2 cellular contexts compared by ENCODE assay signal in genomic region chr6:20811112-20811746, GRCh38.
TF ChIP-seq lines count a peak whose summit lies in the region.

No MANE protein-coding gene starts in this region.

TF ChIP-seq in IMR-90, 13 proteins besides CTCF, POLR2A, EP300 and RAD21:
- TF ChIP-seq CEBPB (IDR thresholded peaks at IDR 0.05; ENCODE audit: low read depth, low read length), result peak; percentile 80
- peak; percentile 42; the same call in 1 of the 2 replicates for TF ChIP-seq MAFK (IDR thresholded peaks at IDR 0.05; ENCODE audit: low read depth, low read length)
- TF ChIP-seq SMC3 (IDR thresholded peaks at IDR 0.05; ENCODE audit: low read depth, low read length), result no peak
- peak; percentile 93 for TF ChIP-seq FOS (IDR thresholded peaks at IDR 0.05; ENCODE audit: low read depth, low read length)

TF ChIP-seq in K562, 482 proteins besides CTCF, POLR2A, EP300 and RAD21 (continues in another document):
- peak; percentile 88 for TF ChIP-seq TAF9B (IDR thresholded peaks at IDR 0.05; ENCODE audit: partially characterized antibody)
- no peak for TF ChIP-seq NR2C2 (CRISPR knock-in tag; IDR thresholded peaks at IDR 0.05)
- TF ChIP-seq NR2C2 (tag; IDR thresholded peaks at IDR 0.05), result peak; percentile 89
- peak; percentile 80 for TF ChIP-seq EP400 (IDR thresholded peaks at IDR 0.05)
- TF ChIP-seq PPARD (CRISPR knock-in tag; IDR thresholded peaks at IDR 0.05), result no peak
- 0 out of 2 replicates have a peak, but pooled peaks have one; percentile 8 for TF ChIP-seq OTX1 (CRISPR knock-in tag; IDR thresholded peaks at IDR 0.05)
- TF ChIP-seq MECOM (CRISPR knock-in tag; IDR thresholded peaks at IDR 0.05), result no peak
- TF ChIP-seq ARHGAP35 (IDR thresholded peaks at IDR 0.05; ENCODE audit: partially characterized antibody), result no peak
- no peak for TF ChIP-seq ZNF3 (CRISPR knock-in tag; IDR thresholded peaks at IDR 0.05)
- no peak for TF ChIP-seq ZBTB49 (CRISPR knock-in tag; IDR thresholded peaks at IDR 0.05; ENCODE audit: borderline replicate concordance)
- no peak for TF ChIP-seq PTTG1 (tag; IDR thresholded peaks at IDR 0.05; ENCODE audit: low read depth)
- no peak for TF ChIP-seq MED1 (CRISPR knock-in tag; IDR thresholded peaks at IDR 0.05; ENCODE audit: borderline replicate concordance)
- peak; percentile 80 for TF ChIP-seq ZNF316 (IDR thresholded peaks at IDR 0.05)
- TF ChIP-seq XRCC4 (IDR thresholded peaks at IDR 0.05; ENCODE audit: extremely low read depth, insufficient read depth, insufficient read length), result no peak
- TF ChIP-seq, protein P1, sequence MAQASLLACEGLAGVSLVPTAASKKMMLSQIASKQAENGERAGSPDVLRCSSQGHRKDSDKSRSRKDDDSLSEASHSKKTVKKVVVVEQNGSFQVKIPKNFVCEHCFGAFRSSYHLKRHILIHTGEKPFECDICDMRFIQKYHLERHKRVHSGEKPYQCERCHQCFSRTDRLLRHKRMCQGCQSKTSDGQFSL (CRISPR knock-in tag; IDR thresholded peaks at IDR 0.05), result no peak
- TF ChIP-seq, protein P1 (tag; IDR thresholded peaks at IDR 0.05), result no peak
- 0 out of 2 replicates have a peak, but pooled peaks have one; percentile 20 for TF ChIP-seq ESRRA (IDR thresholded peaks at IDR 0.05; ENCODE audit: borderline replicate concordance, low read depth)
- TF ChIP-seq HDAC3 (IDR thresholded peaks at IDR 0.05; ENCODE audit: borderline replicate concordance, partially characterized antibody), result peak; percentile 84
- no peak for TF ChIP-seq NUFIP1 (IDR thresholded peaks at IDR 0.05; ENCODE audit: partially characterized antibody)
- 0 out of 2 replicates have a peak, but pooled peaks have one; percentile 31 for TF ChIP-seq MBD2 (IDR thresholded peaks at IDR 0.05; ENCODE audit: borderline replicate concordance, low read depth)
- TF ChIP-seq KLF1 (tag; IDR thresholded peaks at IDR 0.05), result no peak
- TF ChIP-seq, protein P2, sequence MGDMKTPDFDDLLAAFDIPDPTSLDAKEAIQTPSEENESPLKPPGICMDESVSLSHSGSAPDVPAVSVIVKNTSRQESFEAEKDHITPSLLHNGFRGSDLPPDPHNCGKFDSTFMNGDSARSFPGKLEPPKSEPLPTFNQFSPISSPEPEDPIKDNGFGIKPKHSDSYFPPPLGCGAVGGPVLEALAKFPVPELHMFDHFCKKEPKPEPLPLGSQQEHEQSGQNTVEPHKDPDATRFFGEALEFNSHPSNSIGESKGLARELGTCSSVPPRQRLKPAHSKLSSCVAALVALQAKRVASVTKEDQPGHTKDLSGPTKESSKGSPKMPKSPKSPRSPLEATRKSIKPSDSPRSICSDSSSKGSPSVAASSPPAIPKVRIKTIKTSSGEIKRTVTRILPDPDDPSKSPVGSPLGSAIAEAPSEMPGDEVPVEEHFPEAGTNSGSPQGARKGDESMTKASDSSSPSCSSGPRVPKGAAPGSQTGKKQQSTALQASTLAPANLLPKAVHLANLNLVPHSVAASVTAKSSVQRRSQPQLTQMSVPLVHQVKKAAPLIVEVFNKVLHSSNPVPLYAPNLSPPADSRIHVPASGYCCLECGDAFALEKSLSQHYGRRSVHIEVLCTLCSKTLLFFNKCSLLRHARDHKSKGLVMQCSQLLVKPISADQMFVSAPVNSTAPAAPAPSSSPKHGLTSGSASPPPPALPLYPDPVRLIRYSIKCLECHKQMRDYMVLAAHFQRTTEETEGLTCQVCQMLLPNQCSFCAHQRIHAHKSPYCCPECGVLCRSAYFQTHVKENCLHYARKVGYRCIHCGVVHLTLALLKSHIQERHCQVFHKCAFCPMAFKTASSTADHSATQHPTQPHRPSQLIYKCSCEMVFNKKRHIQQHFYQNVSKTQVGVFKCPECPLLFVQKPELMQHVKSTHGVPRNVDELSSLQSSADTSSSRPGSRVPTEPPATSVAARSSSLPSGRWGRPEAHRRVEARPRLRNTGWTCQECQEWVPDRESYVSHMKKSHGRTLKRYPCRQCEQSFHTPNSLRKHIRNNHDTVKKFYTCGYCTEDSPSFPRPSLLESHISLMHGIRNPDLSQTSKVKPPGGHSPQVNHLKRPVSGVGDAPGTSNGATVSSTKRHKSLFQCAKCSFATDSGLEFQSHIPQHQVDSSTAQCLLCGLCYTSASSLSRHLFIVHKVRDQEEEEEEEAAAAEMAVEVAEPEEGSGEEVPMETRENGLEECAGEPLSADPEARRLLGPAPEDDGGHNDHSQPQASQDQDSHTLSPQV (IDR thresholded peaks at IDR 0.05), result peak; percentile 85; the same call in 1 of the 2 replicates
- TF ChIP-seq, protein P3, sequence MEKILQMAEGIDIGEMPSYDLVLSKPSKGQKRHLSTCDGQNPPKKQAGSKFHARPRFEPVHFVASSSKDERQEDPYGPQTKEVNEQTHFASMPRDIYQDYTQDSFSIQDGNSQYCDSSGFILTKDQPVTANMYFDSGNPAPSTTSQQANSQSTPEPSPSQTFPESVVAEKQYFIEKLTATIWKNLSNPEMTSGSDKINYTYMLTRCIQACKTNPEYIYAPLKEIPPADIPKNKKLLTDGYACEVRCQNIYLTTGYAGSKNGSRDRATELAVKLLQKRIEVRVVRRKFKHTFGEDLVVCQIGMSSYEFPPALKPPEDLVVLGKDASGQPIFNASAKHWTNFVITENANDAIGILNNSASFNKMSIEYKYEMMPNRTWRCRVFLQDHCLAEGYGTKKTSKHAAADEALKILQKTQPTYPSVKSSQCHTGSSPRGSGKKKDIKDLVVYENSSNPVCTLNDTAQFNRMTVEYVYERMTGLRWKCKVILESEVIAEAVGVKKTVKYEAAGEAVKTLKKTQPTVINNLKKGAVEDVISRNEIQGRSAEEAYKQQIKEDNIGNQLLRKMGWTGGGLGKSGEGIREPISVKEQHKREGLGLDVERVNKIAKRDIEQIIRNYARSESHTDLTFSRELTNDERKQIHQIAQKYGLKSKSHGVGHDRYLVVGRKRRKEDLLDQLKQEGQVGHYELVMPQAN (IDR thresholded peaks at IDR 0.05; ENCODE audit: borderline replicate concordance), result peak; percentile 59; the same call in 1 of the 2 replicates
- TF ChIP-seq HDAC1 (IDR thresholded peaks at IDR 0.05), result peak in 1 of 2 experiments; percentile 62; a peak in 2 of 4 replicates
- no peak for TF ChIP-seq TCFL5 (CRISPR knock-in tag; conservative IDR thresholded peaks at IDR 0.05)
- no peak for TF ChIP-seq ETV5 (CRISPR knock-in tag; IDR thresholded peaks at IDR 0.05; ENCODE audit: low read depth)
- TF ChIP-seq HMG20A (CRISPR knock-in tag; conservative IDR thresholded peaks at IDR 0.05), result no peak
- TF ChIP-seq NBN (IDR thresholded peaks at IDR 0.05; ENCODE audit: low read depth), result peak; percentile 92
- TF ChIP-seq, protein P4, sequence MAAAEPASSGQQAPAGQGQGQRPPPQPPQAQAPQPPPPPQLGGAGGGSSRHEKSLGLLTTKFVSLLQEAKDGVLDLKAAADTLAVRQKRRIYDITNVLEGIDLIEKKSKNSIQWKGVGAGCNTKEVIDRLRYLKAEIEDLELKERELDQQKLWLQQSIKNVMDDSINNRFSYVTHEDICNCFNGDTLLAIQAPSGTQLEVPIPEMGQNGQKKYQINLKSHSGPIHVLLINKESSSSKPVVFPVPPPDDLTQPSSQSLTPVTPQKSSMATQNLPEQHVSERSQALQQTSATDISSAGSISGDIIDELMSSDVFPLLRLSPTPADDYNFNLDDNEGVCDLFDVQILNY (CRISPR knock-in tag; IDR thresholded peaks at IDR 0.05), result no peak
- TF ChIP-seq, protein P5, sequence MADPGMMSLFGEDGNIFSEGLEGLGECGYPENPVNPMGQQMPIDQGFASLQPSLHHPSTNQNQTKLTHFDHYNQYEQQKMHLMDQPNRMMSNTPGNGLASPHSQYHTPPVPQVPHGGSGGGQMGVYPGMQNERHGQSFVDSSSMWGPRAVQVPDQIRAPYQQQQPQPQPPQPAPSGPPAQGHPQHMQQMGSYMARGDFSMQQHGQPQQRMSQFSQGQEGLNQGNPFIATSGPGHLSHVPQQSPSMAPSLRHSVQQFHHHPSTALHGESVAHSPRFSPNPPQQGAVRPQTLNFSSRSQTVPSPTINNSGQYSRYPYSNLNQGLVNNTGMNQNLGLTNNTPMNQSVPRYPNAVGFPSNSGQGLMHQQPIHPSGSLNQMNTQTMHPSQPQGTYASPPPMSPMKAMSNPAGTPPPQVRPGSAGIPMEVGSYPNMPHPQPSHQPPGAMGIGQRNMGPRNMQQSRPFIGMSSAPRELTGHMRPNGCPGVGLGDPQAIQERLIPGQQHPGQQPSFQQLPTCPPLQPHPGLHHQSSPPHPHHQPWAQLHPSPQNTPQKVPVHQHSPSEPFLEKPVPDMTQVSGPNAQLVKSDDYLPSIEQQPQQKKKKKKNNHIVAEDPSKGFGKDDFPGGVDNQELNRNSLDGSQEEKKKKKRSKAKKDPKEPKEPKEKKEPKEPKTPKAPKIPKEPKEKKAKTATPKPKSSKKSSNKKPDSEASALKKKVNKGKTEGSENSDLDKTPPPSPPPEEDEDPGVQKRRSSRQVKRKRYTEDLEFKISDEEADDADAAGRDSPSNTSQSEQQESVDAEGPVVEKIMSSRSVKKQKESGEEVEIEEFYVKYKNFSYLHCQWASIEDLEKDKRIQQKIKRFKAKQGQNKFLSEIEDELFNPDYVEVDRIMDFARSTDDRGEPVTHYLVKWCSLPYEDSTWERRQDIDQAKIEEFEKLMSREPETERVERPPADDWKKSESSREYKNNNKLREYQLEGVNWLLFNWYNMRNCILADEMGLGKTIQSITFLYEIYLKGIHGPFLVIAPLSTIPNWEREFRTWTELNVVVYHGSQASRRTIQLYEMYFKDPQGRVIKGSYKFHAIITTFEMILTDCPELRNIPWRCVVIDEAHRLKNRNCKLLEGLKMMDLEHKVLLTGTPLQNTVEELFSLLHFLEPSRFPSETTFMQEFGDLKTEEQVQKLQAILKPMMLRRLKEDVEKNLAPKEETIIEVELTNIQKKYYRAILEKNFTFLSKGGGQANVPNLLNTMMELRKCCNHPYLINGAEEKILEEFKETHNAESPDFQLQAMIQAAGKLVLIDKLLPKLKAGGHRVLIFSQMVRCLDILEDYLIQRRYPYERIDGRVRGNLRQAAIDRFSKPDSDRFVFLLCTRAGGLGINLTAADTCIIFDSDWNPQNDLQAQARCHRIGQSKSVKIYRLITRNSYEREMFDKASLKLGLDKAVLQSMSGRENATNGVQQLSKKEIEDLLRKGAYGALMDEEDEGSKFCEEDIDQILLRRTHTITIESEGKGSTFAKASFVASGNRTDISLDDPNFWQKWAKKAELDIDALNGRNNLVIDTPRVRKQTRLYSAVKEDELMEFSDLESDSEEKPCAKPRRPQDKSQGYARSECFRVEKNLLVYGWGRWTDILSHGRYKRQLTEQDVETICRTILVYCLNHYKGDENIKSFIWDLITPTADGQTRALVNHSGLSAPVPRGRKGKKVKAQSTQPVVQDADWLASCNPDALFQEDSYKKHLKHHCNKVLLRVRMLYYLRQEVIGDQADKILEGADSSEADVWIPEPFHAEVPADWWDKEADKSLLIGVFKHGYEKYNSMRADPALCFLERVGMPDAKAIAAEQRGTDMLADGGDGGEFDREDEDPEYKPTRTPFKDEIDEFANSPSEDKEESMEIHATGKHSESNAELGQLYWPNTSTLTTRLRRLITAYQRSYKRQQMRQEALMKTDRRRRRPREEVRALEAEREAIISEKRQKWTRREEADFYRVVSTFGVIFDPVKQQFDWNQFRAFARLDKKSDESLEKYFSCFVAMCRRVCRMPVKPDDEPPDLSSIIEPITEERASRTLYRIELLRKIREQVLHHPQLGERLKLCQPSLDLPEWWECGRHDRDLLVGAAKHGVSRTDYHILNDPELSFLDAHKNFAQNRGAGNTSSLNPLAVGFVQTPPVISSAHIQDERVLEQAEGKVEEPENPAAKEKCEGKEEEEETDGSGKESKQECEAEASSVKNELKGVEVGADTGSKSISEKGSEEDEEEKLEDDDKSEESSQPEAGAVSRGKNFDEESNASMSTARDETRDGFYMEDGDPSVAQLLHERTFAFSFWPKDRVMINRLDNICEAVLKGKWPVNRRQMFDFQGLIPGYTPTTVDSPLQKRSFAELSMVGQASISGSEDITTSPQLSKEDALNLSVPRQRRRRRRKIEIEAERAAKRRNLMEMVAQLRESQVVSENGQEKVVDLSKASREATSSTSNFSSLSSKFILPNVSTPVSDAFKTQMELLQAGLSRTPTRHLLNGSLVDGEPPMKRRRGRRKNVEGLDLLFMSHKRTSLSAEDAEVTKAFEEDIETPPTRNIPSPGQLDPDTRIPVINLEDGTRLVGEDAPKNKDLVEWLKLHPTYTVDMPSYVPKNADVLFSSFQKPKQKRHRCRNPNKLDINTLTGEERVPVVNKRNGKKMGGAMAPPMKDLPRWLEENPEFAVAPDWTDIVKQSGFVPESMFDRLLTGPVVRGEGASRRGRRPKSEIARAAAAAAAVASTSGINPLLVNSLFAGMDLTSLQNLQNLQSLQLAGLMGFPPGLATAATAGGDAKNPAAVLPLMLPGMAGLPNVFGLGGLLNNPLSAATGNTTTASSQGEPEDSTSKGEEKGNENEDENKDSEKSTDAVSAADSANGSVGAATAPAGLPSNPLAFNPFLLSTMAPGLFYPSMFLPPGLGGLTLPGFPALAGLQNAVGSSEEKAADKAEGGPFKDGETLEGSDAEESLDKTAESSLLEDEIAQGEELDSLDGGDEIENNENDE (IDR thresholded peaks at IDR 0.05; ENCODE audit: low read depth, low read length), result no peak
- TF ChIP-seq ATF1 (CRISPR knock-in tag; IDR thresholded peaks at IDR 0.05), result no peak
- peak; percentile 83 for TF ChIP-seq ATF1 (tag; IDR thresholded peaks at IDR 0.05)
- TF ChIP-seq NFRKB (IDR thresholded peaks at IDR 0.05; ENCODE audit: low read depth), result peak; percentile 44; the same call in 1 of the 2 replicates
- peak; percentile 85 for TF ChIP-seq C11orf30 (IDR thresholded peaks at IDR 0.05; ENCODE audit: low read depth)
- no peak for TF ChIP-seq PYGO2 (tag; IDR thresholded peaks at IDR 0.05)
- peak; percentile 75; the same call in 1 of the 2 replicates for TF ChIP-seq DNMT1 (IDR thresholded peaks at IDR 0.05)
- peak; percentile 97 for TF ChIP-seq SMARCA4 (IDR thresholded peaks at IDR 0.05)
- TF ChIP-seq JUN (IDR thresholded peaks at IDR 0.05; ENCODE audit: borderline replicate concordance, low read depth, low read length), result peak; percentile 100
- TF ChIP-seq JUN (CRISPR knock-in tag; IDR thresholded peaks at IDR 0.05; ENCODE audit: borderline replicate concordance), result peak; percentile 91; the same call in 1 of the 2 replicates
- TF ChIP-seq NFIC (IDR thresholded peaks at IDR 0.05), result peak; percentile 32; the same call in 1 of the 2 replicates
- peak; percentile 100 for TF ChIP-seq FOSL1 (tag; conservative IDR thresholded peaks at IDR 0.05)
- 0 out of 2 replicates have a peak, but pooled peaks have one; percentile 10 for TF ChIP-seq L3MBTL2 (IDR thresholded peaks at IDR 0.05)
